Comparison of ENCODE assay signal across 13 cellular contexts in genomic region chr20:9319687-9320384, GRCh38.
A peak's percentile ranks its signal among the peaks of the same experiment; 100 is the strongest.
DNase-seq lines count a peak whose midpoint lies in the region; ATAC-seq lines count a peak whose summit lies in the region.
"Had no signal": no experiment of that assay in that cellular context is flagged by ENCODE, and none has a peak within 500 bp of the region (broad histone marks: within the 10 kb centered on the region; RNA-seq: fewer than 3 reads in every experiment).

No MANE protein-coding gene starts in this region.

- intact Hi-C loops in head of caudate nucleus (cut with DNase I), result no loop called here

- no peak for ATAC-seq in GM21529 (IDR thresholded peaks at IDR 0.05; ENCODE audit: unreplicated experiment)
- no peak for ATAC-seq in GM21390 (IDR thresholded peaks at IDR 0.05; ENCODE audit: unreplicated experiment)

- H3K27me3 Mint-ChIP-seq in activated naive CD8-positive, alpha-beta T cell, result no peaks in the 10 kb centered on the region
- no peaks in the 10 kb centered on the region for H3K27me3 Mint-ChIP-seq in activated naive CD8-positive, alpha-beta T cell treated with anti-CD3 and anti-CD28 coated beads for 36 hours

- no peak overlapping the region for H3K27ac Mint-ChIP-seq in activated naive CD8-positive, alpha-beta T cell
- H3K27ac Mint-ChIP-seq in activated naive CD8-positive, alpha-beta T cell treated with anti-CD3 and anti-CD28 coated beads for 36 hours, result no peak overlapping the region

- peak overlapping the region; percentile 30 for H3K4me3 Mint-ChIP-seq in activated naive CD8-positive, alpha-beta T cell
- no peak overlapping the region for H3K4me3 Mint-ChIP-seq in activated naive CD8-positive, alpha-beta T cell treated with anti-CD3 and anti-CD28 coated beads for 36 hours

- H3K9me3 Mint-ChIP-seq in activated naive CD8-positive, alpha-beta T cell (ENCODE audit: low read depth), result no peaks in the 10 kb centered on the region
- H3K9me3 Mint-ChIP-seq in activated naive CD8-positive, alpha-beta T cell treated with anti-CD3 and anti-CD28 coated beads for 36 hours, result no peaks in the 10 kb centered on the region

- no peaks in the 10 kb centered on the region for H3K36me3 Mint-ChIP-seq in activated naive CD8-positive, alpha-beta T cell
- no peaks in the 10 kb centered on the region for H3K36me3 Mint-ChIP-seq in activated naive CD8-positive, alpha-beta T cell treated with anti-CD3 and anti-CD28 coated beads for 36 hours

- DNase-seq in activated naive CD8-positive, alpha-beta T cell treated with anti-CD3 and anti-CD28 coated beads for 36 hours, result no peak
- DNase-seq in OCI-M1 (lab: John Stamatoyannopoulos, UW) (peak; percentile 76), left kidney (ENCODE audit: low read depth, low spot score) (peak; percentile 44), HPDE6-E6E7 (ENCODE audit: extremely low spot score) (no peak), head of caudate nucleus (no peak)
- DNase-seq: activated CD4-positive, CD25-positive, alpha-beta regulatory T cell; activated T-cell treated with anti-CD3 and anti-CD28 coated beads, Interleukin-2, amount 50 U/mL, for 48 hours; heart right ventricle; NCI-H446; posterior cingulate gyrus had no signal

- H3K4me1 Mint-ChIP-seq in activated naive CD8-positive, alpha-beta T cell (ENCODE audit: low read depth), result peaks cover 4% of the 10 kb centered on the region
- H3K4me1 Mint-ChIP-seq in activated naive CD8-positive, alpha-beta T cell treated with anti-CD3 and anti-CD28 coated beads for 36 hours, result peaks cover 2% of the 10 kb centered on the region

Comparison
In these comparisons a context has a peak if more than half of its experiments do, and no peak if none do; other contexts are left out.
1. DNase-seq: peak in OCI-M1 (single experiment) and left kidney (single experiment); none in activated naive CD8-positive, alpha-beta T cell treated with anti-CD3 and anti-CD28 coated beads for 36 hours (single experiment), HPDE6-E6E7 (single experiment) and head of caudate nucleus (0 of 42).